Comparison of ENCODE assay signal across 14 cellular contexts in genomic region chr13:34933349-34933748, GRCh38.
DNase-seq lines count a peak whose midpoint lies in the region; ATAC-seq and TF ChIP-seq lines count a peak whose summit lies in the region.
"Had no signal": no experiment of that assay in that cellular context is flagged by ENCODE, and none has a peak within 500 bp of the region (broad histone marks: within the 10 kb centered on the region; RNA-seq: fewer than 3 reads in every experiment).

No MANE protein-coding gene starts in this region.

- peak; percentile 26 for DNase-seq in COR-L47 (lab: John Stamatoyannopoulos, UW)
- DNase-seq in NCI-H187 treated with DMSO at 0.1 percent for 48 hours (lab: John Stamatoyannopoulos, UW) = peak; percentile 61
- peak; percentile 56 for DNase-seq in NCI-H748 treated with DMSO at 0.1 percent for 48 hours (lab: John Stamatoyannopoulos, UW)
- DNase-seq in glomerular visceral epithelial cell (ENCODE audit: extremely low spot score) = no peak
- DNase-seq in ecto neural progenitor cell (ENCODE audit: low spot score) = no peak
- DNase-seq: BE2C; CD4-positive, alpha-beta memory T cell; HCEC 1CT; NCI-H1930; NCI-H446; NK-92 treated with Interleukin-12 subunit alpha and Interleukin-12 subunit beta, amount 100 ng/mL, for 24 hours had no signal

- ATAC-seq in HG02870 (IDR thresholded peaks at IDR 0.05; ENCODE audit: unreplicated experiment) = no peak
- ATAC-seq: GM12878 had no signal

- no peak for TF ChIP-seq CTCF in 22Rv1 (IDR thresholded peaks at IDR 0.05)

- H3K27ac ChIP-seq in 22Rv1 = peak overlapping the region; percentile 7; the same call in 1 of the 2 replicates

Comparison
In these comparisons a context has a peak if more than half of its experiments do, and no peak if none do; other contexts are left out.
1. DNase-seq: peak in COR-L47 (single experiment), NCI-H187 treated with DMSO at 0.1 percent for 48 hours (single experiment) and NCI-H748 treated with DMSO at 0.1 percent for 48 hours (single experiment); none in glomerular visceral epithelial cell (single experiment) and ecto neural progenitor cell (single experiment).